ENCODE assay signal across 16 cellular contexts in genomic region chr21:33236799-33237198, GRCh38. TPM values are rescaled to one million over a fixed set of nuclear protein-coding genes. Genes with fewer than 3 reads are reported as not detected.
DNase-seq lines count a peak whose midpoint lies in the region; ATAC-seq and TF ChIP-seq lines count a peak whose summit lies in the region.
"Had no signal": no experiment of that assay in that cellular context is flagged by ENCODE, and none has a peak within 500 bp of the region (broad histone marks: within the 10 kb centered on the region; RNA-seq: fewer than 3 reads in every experiment).

No MANE protein-coding gene starts in this region.

- H3K27me3 ChIP-seq in BLaER1 treated with 17β-estradiol and CSF1 and Interleukin-3, amounts not matched to agents 10 nM and 100 nM: no peaks in the 10 kb centered on the region
- H3K27me3 ChIP-seq in CD8-positive, alpha-beta memory T cell (ENCODE audit: insufficient read depth, low read length, poor library complexity, severe bottlenecking): no peaks in the 10 kb centered on the region
- no peaks in the 10 kb centered on the region for H3K27me3 ChIP-seq in fibroblast of lung (ENCODE audit: control insufficient read depth, insufficient read depth, low read length)
- no peaks in the 10 kb centered on the region for H3K27me3 ChIP-seq in upper lobe of right lung
- H3K27me3 ChIP-seq: ascending aorta, BLaER1, colonic mucosa, esophagus muscularis mucosa, tibial nerve had no signal

- peaks cover 5 to 94% (median 45%) of the 10 kb centered on the region in 11 experiments; a peak in 19 of 22 replicates for H4K20me1 ChIP-seq in BLaER1 treated with 17β-estradiol and CSF1 and Interleukin-3, amounts not matched to agents 10 nM and 100 nM
- H4K20me1 ChIP-seq in fibroblast of lung (ENCODE audit: control insufficient read depth, extremely low read depth, insufficient read depth, low read length): no peaks in the 10 kb centered on the region

- ATAC-seq in T-helper 17 cell (no peak), upper lobe of right lung (no peak), GM21717 (IDR thresholded peaks at IDR 0.05; ENCODE audit: unreplicated experiment) (no peak)
- ATAC-seq: left cardiac atrium had no signal

- H3K4me1 ChIP-seq in BLaER1 treated with 17β-estradiol and CSF1 and Interleukin-3, amounts not matched to agents 10 nM and 100 nM: peaks cover 35 to 100% (median 88%) of the 10 kb centered on the region in 10 experiments
- H3K4me1 ChIP-seq in CD8-positive, alpha-beta memory T cell (ENCODE audit: insufficient read depth, low read length): peaks cover 94% of the 10 kb centered on the region
- H3K4me1 ChIP-seq in fibroblast of lung (ENCODE audit: control insufficient read depth, extremely low read depth, insufficient read depth, low read length): no peaks in the 10 kb centered on the region
- H3K4me1 ChIP-seq in upper lobe of right lung: peaks cover 16% of the 10 kb centered on the region
- H3K4me1 ChIP-seq: colonic mucosa had no signal

- H2AFZ ChIP-seq in fibroblast of lung (ENCODE audit: low read length): no peak overlapping the region

- peaks cover 90 to 97% (median 96%) of the 10 kb centered on the region in 3 donors for H3K4me1 Mint-ChIP-seq in CD8-positive, alpha-beta memory T cell
- peaks cover 64% of the 10 kb centered on the region for H3K4me1 Mint-ChIP-seq in T-helper 17 cell

- DNase-seq in CD8-positive, alpha-beta memory T cell: no peak
- DNase-seq in T-helper 17 cell (no peak), fibroblast of lung (ENCODE audit: low read depth in 2 of 2) (peak; percentile 14 to 17), upper lobe of right lung (no peak), SHP77 (lab: John Stamatoyannopoulos, UW) (no peak), G401 (ENCODE audit: low spot score) (no peak)
- DNase-seq: colonic mucosa, left cardiac atrium, retina, SIG-M5 had no signal

- POLR2A ChIA-PET in CD8-positive, alpha-beta memory T cell (lab: Charles Lee): interaction anchor here (2.2 kb wide), 1 partner anchor 88 kb away, joined by 11 read pairs; the partner anchor contains the start of gene IFNAR1

- peak overlapping the region; percentile 71 to 92 (median 82) for H3K27ac Mint-ChIP-seq in CD8-positive, alpha-beta memory T cell
- H3K27ac Mint-ChIP-seq in T-helper 17 cell: peak overlapping the region; percentile 97

- intact Hi-C loops in upper lobe of right lung (cut with DNase I): no loop called here

- H3K27me3 Mint-ChIP-seq in CD8-positive, alpha-beta memory T cell: no peaks in the 10 kb centered on the region
- H3K27me3 Mint-ChIP-seq in T-helper 17 cell: no peaks in the 10 kb centered on the region

- peaks cover 14 to 90% (median 67%) of the 10 kb centered on the region in 11 experiments for H3K36me3 ChIP-seq in BLaER1 treated with 17β-estradiol and CSF1 and Interleukin-3, amounts not matched to agents 10 nM and 100 nM
- H3K36me3 ChIP-seq in CD8-positive, alpha-beta memory T cell (ENCODE audit: insufficient read depth, low read length): no peaks in the 10 kb centered on the region
- no peaks in the 10 kb centered on the region for H3K36me3 ChIP-seq in fibroblast of lung (ENCODE audit: control insufficient read depth, insufficient read depth, low read length)
- no peaks in the 10 kb centered on the region for H3K36me3 ChIP-seq in upper lobe of right lung
- H3K36me3 ChIP-seq: colonic mucosa had no signal

- H3K79me2 ChIP-seq in fibroblast of lung (ENCODE audit: control insufficient read depth, insufficient read depth, low read length): no peaks in the 10 kb centered on the region

- TF ChIP-seq CTCF in fibroblast of lung (conservative IDR thresholded peaks at IDR 0.05 in 1 of 2, IDR thresholded peaks at IDR 0.05 in 1 of 2; ENCODE audit: low read depth in 1 of 2, low read length in 2 of 2): no peak
- no peak for TF ChIP-seq CTCF in upper lobe of right lung (IDR thresholded peaks at IDR 0.05)

- peak overlapping the region in 8 of 11 experiments; percentile 22 to 100 (median 78); a peak in 12 of 22 replicates for H3K4me2 ChIP-seq in BLaER1 treated with 17β-estradiol and CSF1 and Interleukin-3, amounts not matched to agents 10 nM and 100 nM
- no peak overlapping the region for H3K4me2 ChIP-seq in fibroblast of lung (ENCODE audit: extremely low read depth, insufficient read depth, low read length)
- H3K4me2 ChIP-seq: BLaER1 had no signal

- peak overlapping the region in 2 of 11 experiments; percentile 9 to 67; a peak in 2 of 22 replicates for H3K9ac ChIP-seq in BLaER1 treated with 17β-estradiol and CSF1 and Interleukin-3, amounts not matched to agents 10 nM and 100 nM
- no peak overlapping the region for H3K9ac ChIP-seq in fibroblast of lung (ENCODE audit: insufficient read depth, low read length)
- H3K9ac ChIP-seq: BLaER1 had no signal

- H3K36me3 Mint-ChIP-seq in CD8-positive, alpha-beta memory T cell: peaks cover 0 to 33% (median 10%) of the 10 kb centered on the region in 3 donors
- H3K36me3 Mint-ChIP-seq in T-helper 17 cell (ENCODE audit: low read depth): peaks cover 14% of the 10 kb centered on the region

- H3K4me3 ChIP-seq in BLaER1 treated with 17β-estradiol and CSF1 and Interleukin-3, amounts not matched to agents 10 nM and 100 nM: no peak overlapping the region
- no peak overlapping the region for H3K4me3 ChIP-seq in CD8-positive, alpha-beta memory T cell (ENCODE audit: low read length)
- no peak overlapping the region for H3K4me3 ChIP-seq in fibroblast of lung (replicated peaks in 1 of 4; ENCODE audit: control extremely low read depth in 1 of 4, insufficient read depth in 1 of 4, low read depth in 3 of 4, low read length in 4 of 4)
- H3K4me3 ChIP-seq in upper lobe of right lung: no peak overlapping the region
- H3K4me3 ChIP-seq: ascending aorta, BLaER1, colonic mucosa, esophagus muscularis mucosa, tibial nerve had no signal

- peak overlapping the region in 6 of 7 donors; percentile 24 to 55 (median 44) for H3K4me3 Mint-ChIP-seq in CD8-positive, alpha-beta memory T cell
- H3K4me3 Mint-ChIP-seq in T-helper 17 cell: peak overlapping the region; percentile 65

- H3K9me3 ChIP-seq in BLaER1 treated with 17β-estradiol and CSF1 and Interleukin-3, amounts not matched to agents 10 nM and 100 nM (replicated peaks in 1 of 11): peaks cover 0 to 4% (median under 1%) of the 10 kb centered on the region in 11 experiments; a peak in 6 of 22 replicates
- H3K9me3 ChIP-seq in CD8-positive, alpha-beta memory T cell (ENCODE audit: low read length): no peaks in the 10 kb centered on the region
- H3K9me3 ChIP-seq in T-helper 17 cell (ENCODE audit: control insufficient read depth, low read length, poor library complexity, severe bottlenecking) (no peaks in the 10 kb centered on the region), fibroblast of lung (ENCODE audit: control insufficient read depth, insufficient read depth, low read depth, low read length) (no peaks in the 10 kb centered on the region), upper lobe of right lung (no peaks in the 10 kb centered on the region)
- H3K9me3 ChIP-seq: ascending aorta, BLaER1, colonic mucosa, esophagus muscularis mucosa, tibial nerve had no signal

- CTCF ChIA-PET in CD8-positive, alpha-beta memory T cell (lab: Charles Lee): no interaction called here

- peak overlapping the region in 5 of 11 experiments; percentile 7 to 79 (median 75); a peak in 7 of 22 replicates for H3K27ac ChIP-seq in BLaER1 treated with 17β-estradiol and CSF1 and Interleukin-3, amounts not matched to agents 10 nM and 100 nM
- no peak overlapping the region for H3K27ac ChIP-seq in CD8-positive, alpha-beta memory T cell (ENCODE audit: low read depth, low read length)
- H3K27ac ChIP-seq in fibroblast of lung (ENCODE audit: insufficient read depth, low read length) (no peak overlapping the region), upper lobe of right lung (no peak overlapping the region)
- H3K27ac ChIP-seq: ascending aorta, BLaER1, colonic mucosa, esophagus muscularis mucosa, tibial nerve had no signal

- H3K9me3 Mint-ChIP-seq in CD8-positive, alpha-beta memory T cell: no peaks in the 10 kb centered on the region

- in situ Hi-C loops in G401 (cut with HindIII; ENCODE audit: low sequenced_read_pairs): no loop called here

RNA-seq across cellular contexts. Expression of gene IFNAR2, which starts 7.1 kb away (rescaled TPM):
- 10 to 100 TPM; 23.4 to 26.4 TPM for total RNA-seq in CD8-positive, alpha-beta memory T cell
- polyA plus RNA-seq in CD8-positive, alpha-beta memory T cell: 85.3 TPM
- total RNA-seq in T-helper 17 cell: 10 to 100 TPM; 40.5 to 48.1 TPM
- 5.1 and 5.6 TPM in 2 replicates for total RNA-seq in fibroblast of lung
- polyA plus RNA-seq in fibroblast of lung: 20.2 and 24.3 TPM in 2 replicates
- 9.4 and 9.5 TPM in 2 replicates for polyA plus RNA-seq in fibroblast of lung (2012)
- polyA minus RNA-seq in fibroblast of lung (ENCODE audit: low replicate concordance): 4.2 and 4.9 TPM in 2 replicates
- 32.4 TPM for total RNA-seq in upper lobe of right lung
- total RNA-seq in G401 (2014; rRNA removed; shearing (Covaris generic)): 3.3 and 6.8 TPM in 2 replicates

RNA-seq across cellular contexts. Expression of gene IL10RB, which starts 29.4 kb away (rescaled TPM):
- total RNA-seq in CD8-positive, alpha-beta memory T cell: 10 to 100 TPM; 23.4 to 25.3 TPM
- 51.4 TPM for polyA plus RNA-seq in CD8-positive, alpha-beta memory T cell
- 10 to 100 TPM; 17.0 to 18.9 TPM for total RNA-seq in T-helper 17 cell
- 58.0 and 64.1 TPM in 2 replicates for total RNA-seq in fibroblast of lung
- polyA plus RNA-seq in fibroblast of lung: 43.6 and 56.2 TPM in 2 replicates
- polyA plus RNA-seq in fibroblast of lung (2012): 29.0 and 34.0 TPM in 2 replicates
- 31.8 and 40.5 TPM in 2 replicates for polyA minus RNA-seq in fibroblast of lung (ENCODE audit: low replicate concordance)
- total RNA-seq in upper lobe of right lung: 47.1 TPM
- total RNA-seq in G401 (2014; rRNA removed; shearing (Covaris generic)): 16.6 and 16.7 TPM in 2 replicates

Comparison
In these comparisons a context has a peak if more than half of its experiments do, and no peak if none do; other contexts are left out.
1. DNase-seq: peak in fibroblast of lung (2 of 2); none in CD8-positive, alpha-beta memory T cell (0 of 5), T-helper 17 cell (0 of 3), upper lobe of right lung (single experiment), SHP77 (0 of 2) and G401 (single experiment).